Comparison of ENCODE assay signal across 7 cellular contexts in the genomic region with DNA sequence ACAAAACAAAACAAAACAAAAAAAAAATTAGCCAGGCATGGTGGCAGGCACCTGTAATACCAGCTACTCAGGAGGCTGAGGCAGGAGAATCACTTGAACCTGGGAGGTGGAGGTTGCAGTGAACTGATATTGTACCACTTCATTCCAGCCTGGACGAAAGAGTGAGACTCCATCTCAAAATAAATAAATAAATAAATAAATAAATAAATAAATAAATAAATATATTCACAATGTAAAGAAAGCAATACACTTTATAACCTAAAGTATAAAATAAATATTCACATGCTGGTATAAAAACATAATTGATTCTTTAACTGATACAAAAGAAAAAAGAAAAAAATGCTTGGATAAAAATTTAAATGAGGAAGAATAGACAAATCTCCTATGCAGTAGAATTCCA. TPM values are rescaled to one million over a fixed set of nuclear protein-coding genes. Genes with fewer than 3 reads are reported as not detected.
"Had no signal": no experiment of that assay in that cellular context is flagged by ENCODE, and none has a peak within 500 bp of the region (broad histone marks: within the 10 kb centered on the region; RNA-seq: fewer than 3 reads in every experiment).

No MANE protein-coding gene starts in this region.

RNA-seq across cellular contexts. Expression of a gene that starts 10.1 kb away (rescaled TPM):
- total RNA-seq: GM23248, GM23338, H1, H4, H7, H9, HFFc6 had no signal
- polyA plus RNA-seq: GM23248, GM23338, H1 had no signal
